In the genomic region with DNA sequence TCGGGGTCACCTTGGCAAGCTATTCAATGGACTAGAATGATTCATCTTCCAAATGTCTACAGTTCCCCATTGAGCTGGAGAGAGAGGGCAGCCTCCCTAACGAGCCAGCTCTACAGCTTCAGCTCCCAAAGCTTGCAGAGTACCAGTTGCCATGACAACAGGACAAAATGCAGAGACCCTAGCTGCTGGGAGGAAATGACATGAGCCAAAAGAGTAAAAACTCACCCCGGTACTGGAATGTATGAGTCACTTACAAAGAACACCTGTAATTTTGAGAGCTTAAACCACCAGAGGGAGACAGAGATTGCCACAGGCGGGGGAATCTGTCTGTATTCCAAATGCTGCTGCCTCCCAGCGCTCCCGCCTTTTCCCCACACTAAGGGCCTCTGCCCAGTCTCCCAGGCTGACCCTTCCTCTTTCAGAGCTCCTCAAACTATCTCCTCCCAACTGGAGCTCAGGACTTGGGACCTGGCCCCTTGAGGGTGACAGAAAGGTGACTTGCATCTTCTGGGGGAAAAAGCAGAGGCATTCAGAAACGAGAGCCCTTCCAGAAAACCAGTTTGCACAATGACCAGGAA, we compare ENCODE assay signal across 8 cellular contexts.
DNase-seq lines count a peak whose midpoint lies in the region; ATAC-seq, FAIRE-seq and TF ChIP-seq lines count a peak whose summit lies in the region.

No MANE protein-coding gene starts in this region.

- peak overlapping the region; percentile 32; the same call in 1 of the 2 replicates for H3K4me2 ChIP-seq in OCI-LY3 (ENCODE audit: low read length)

- peaks cover 8% of the 10 kb centered on the region; the same call in 1 of the 2 replicates for H3K4me1 ChIP-seq in OCI-LY3 (ENCODE audit: low read length)
- no peaks in the 10 kb centered on the region for H3K4me1 ChIP-seq in ovary (ENCODE audit: insufficient read depth)

- H2AFZ ChIP-seq in OCI-LY3 (ENCODE audit: low read depth, low read length), result no peak overlapping the region

- 12 to 22% (median 18%) methylated on average over 7 of the region's 7 CpGs for WGBS in ovary, 3 donors

- ATAC-seq in GM19463 (IDR thresholded peaks at IDR 0.05; ENCODE audit: unreplicated experiment) (peak; percentile 90), HG03469 (IDR thresholded peaks at IDR 0.05; ENCODE audit: unreplicated experiment) (peak; percentile 92)

- intact Hi-C loops in ovary (cut with DNase I), result loop anchor here in 1 of 4 donors (10.0 kb wide), 1 partner anchor 330 kb away; no protein-coding TSS in a partner anchor

- H3K4me3 ChIP-seq in OCI-LY3 (ENCODE audit: low read length) (no peak overlapping the region), foreskin fibroblast (ENCODE audit: low read depth in 1 of 2, low read length in 2 of 2) (no peak overlapping the region), ovary (no peak overlapping the region)

- TF ChIP-seq CTCF in OCI-LY3 (IDR thresholded peaks at IDR 0.05; ENCODE audit: low read depth, low read length) (peak; percentile 68), foreskin fibroblast (IDR thresholded peaks at IDR 0.05; ENCODE audit: low read depth, low read length) (peak; percentile 71), ovary (IDR thresholded peaks at IDR 0.05) (peak; percentile 29 to 43 (median 38))

- no peaks in the 10 kb centered on the region for H3K79me2 ChIP-seq in OCI-LY3 (ENCODE audit: low read length)

- no peak overlapping the region for H3K9ac ChIP-seq in OCI-LY3 (ENCODE audit: low read length)

- no peaks in the 10 kb centered on the region for H4K20me1 ChIP-seq in OCI-LY3 (ENCODE audit: insufficient read depth, low read length)

- TF ChIP-seq EP300 in ovary (IDR thresholded peaks at IDR 0.05), result no peak

- no peaks in the 10 kb centered on the region for H3K9me3 ChIP-seq in OCI-LY3 (ENCODE audit: insufficient read depth, low read length)
- H3K9me3 ChIP-seq in ovary, result no peaks in the 10 kb centered on the region

- no peaks in the 10 kb centered on the region for H3K27me3 ChIP-seq in OCI-LY3 (ENCODE audit: low read depth, low read length)
- H3K27me3 ChIP-seq in ovary, result no peaks in the 10 kb centered on the region

- FAIRE-seq in urothelium cell line (lab: Jason Lieb, UNC), result no peak

- no peak for TF ChIP-seq POLR2A in ovary (IDR thresholded peaks at IDR 0.05)

- DNase-seq in DMS114 treated with DMSO at 0.1 percent for 48 hours (lab: John Stamatoyannopoulos, UW; ENCODE audit: unreplicated experiment) (peak; percentile 25), activated T-cell treated with anti-CD3 and anti-CD28 coated beads for 4 hours (peak; percentile 30), foreskin fibroblast (peak in 1 of 2 donors; percentile 49), ovary (peak; percentile 34 to 48 (median 44)), urothelium cell line (ENCODE audit: low spot score) (peak; percentile 93)

- H3K36me3 ChIP-seq in OCI-LY3 (replicated peaks; ENCODE audit: low read depth, low read length), result no peaks in the 10 kb centered on the region
- H3K36me3 ChIP-seq in ovary, result no peaks in the 10 kb centered on the region

- no peak overlapping the region for H3K27ac ChIP-seq in OCI-LY3 (ENCODE audit: low read length)
- H3K27ac ChIP-seq in ovary, result no peak overlapping the region
